Comparison of ENCODE assay signal across 8 cellular contexts in genomic region chr19:39996218-39996810, GRCh38. TPM values are rescaled to one million over a fixed set of nuclear protein-coding genes. Genes with fewer than 3 reads are reported as not detected.
DNase-seq lines count a peak whose midpoint lies in the region; ATAC-seq and TF ChIP-seq lines count a peak whose summit lies in the region.

No MANE protein-coding gene starts in this region.

- peak overlapping the region; percentile 69 to 72 for H3K4me3 ChIP-seq in ascending aorta
- H3K4me3 ChIP-seq in hepatocyte, result peak overlapping the region; percentile 67
- H3K4me3 ChIP-seq in sigmoid colon, result peak overlapping the region; percentile 56 to 80 (median 65)

- H3K9me3 ChIP-seq in ascending aorta, result peaks cover 0 to 4% of the 10 kb centered on the region in 2 donors
- H3K9me3 ChIP-seq in hepatocyte (ENCODE audit: low read depth), result no peaks in the 10 kb centered on the region
- no peaks in the 10 kb centered on the region for H3K9me3 ChIP-seq in sigmoid colon

- ATAC-seq in HG02885 (IDR thresholded peaks at IDR 0.05; ENCODE audit: poor library complexity, unreplicated experiment), result peak; percentile 29

- H3K4me1 ChIP-seq in ascending aorta (peaks cover 0 to 10% of the 10 kb centered on the region in 2 donors), hepatocyte (ENCODE audit: insufficient read depth) (peaks cover 8% of the 10 kb centered on the region), sigmoid colon (peaks cover 0 to 22% (median 13%) of the 10 kb centered on the region in 4 donors)

- no peak for TF ChIP-seq POLR2A in sigmoid colon (IDR thresholded peaks at IDR 0.05)

- 10% methylated on average over 19 of the region's 19 CpGs for WGBS in hepatocyte (ENCODE audit: low lambda C conversion rate, missing lambda C conversion rate)
- WGBS in sigmoid colon, 2 donors, result 9% methylated on average over 19 of the region's 19 CpGs

- H2AFZ ChIP-seq in hepatocyte, result peak overlapping the region; percentile 98

- intact Hi-C loops in ascending aorta (cut with DNase I), result loop anchor here (1.0 to 10.0 kb wide), 5 partner anchors 25 to 462 kb away; partner anchors contain the start of genes EID2B, MAP3K10, PSMC4 and ZNF780A
- intact Hi-C loops in sigmoid colon (cut with DNase I), result loop anchor here (5.0 to 10.0 kb wide), 2 partner anchors 88 to 149 kb away; partner anchors contain the start of gene FBL

- H3K4me2 ChIP-seq in hepatocyte, result peak overlapping the region; percentile 83

- TF ChIP-seq EP300 in sigmoid colon (IDR thresholded peaks at IDR 0.05), result no peak

- peak; percentile 25 to 29 for DNase-seq in stimulated activated CD4-positive, alpha-beta T cell treated with anti-CD3 and anti-CD28 coated beads, Interleukin-15, amount 100 ng/mL, for 48 hours (ENCODE audit: low read depth in 2 of 2)
- DNase-seq in stimulated activated CD4-positive, alpha-beta T cell treated with anti-CD3 and anti-CD28 coated beads, Interleukin-4, amount 100 ng/mL, for 4 hours, result no peak
- DNase-seq in NCI-H748 treated with DMSO at 0.1 percent for 48 hours (lab: John Stamatoyannopoulos, UW), result peak; percentile 84
- peak in 1 of 2 donors; percentile 70 for DNase-seq in ascending aorta (ENCODE audit: low spot score in 2 of 2)
- DNase-seq in hepatocyte (ENCODE audit: low spot score), result peak; percentile 31
- DNase-seq in sigmoid colon, result no peak
- DNase-seq in NCI-H446 treated with DMSO at 0.1 percent for 48 hours (lab: John Stamatoyannopoulos, UW), result no peak

- H3K9me2 ChIP-seq in hepatocyte (replicated peaks; ENCODE audit: insufficient read depth), result no peaks in the 10 kb centered on the region

- H3K27ac ChIP-seq in ascending aorta (peak overlapping the region; percentile 91 to 92), hepatocyte (peak overlapping the region; percentile 88), sigmoid colon (peak overlapping the region; percentile 83 to 87 (median 86))

- H3K36me3 ChIP-seq in ascending aorta, result no peaks in the 10 kb centered on the region
- H3K36me3 ChIP-seq in hepatocyte (replicated peaks; ENCODE audit: insufficient read depth, low read depth), result no peaks in the 10 kb centered on the region
- peaks cover 0 to 13% (median 0%) of the 10 kb centered on the region in 4 donors for H3K36me3 ChIP-seq in sigmoid colon

- no peak for TF ChIP-seq CTCF in ascending aorta (IDR thresholded peaks at IDR 0.05)
- TF ChIP-seq CTCF in hepatocyte (IDR thresholded peaks at IDR 0.05; ENCODE audit: poor library complexity), result no peak
- TF ChIP-seq CTCF in sigmoid colon (IDR thresholded peaks at IDR 0.05), result no peak

- no peaks in the 10 kb centered on the region for H3K27me3 ChIP-seq in ascending aorta
- no peaks in the 10 kb centered on the region for H3K27me3 ChIP-seq in hepatocyte
- H3K27me3 ChIP-seq in sigmoid colon, result no peaks in the 10 kb centered on the region

- no peaks in the 10 kb centered on the region for H4K20me1 ChIP-seq in hepatocyte (ENCODE audit: insufficient read depth, poor library complexity, severe bottlenecking)

- peaks cover 34% of the 10 kb centered on the region for H3K79me2 ChIP-seq in hepatocyte

RNA-seq across cellular contexts. Expression of gene ZNF546, which starts 0.5 kb away (rescaled TPM):
- 3.0 TPM for total RNA-seq in ascending aorta
- total RNA-seq in hepatocyte, result 1.6 and 1.8 TPM in 2 replicates
- 1.1 and 1.7 TPM in 2 replicates for polyA plus RNA-seq in hepatocyte
- 10 to 100 TPM in 1 of 4 donors, 1 to 10 TPM in 3; 6.0 to 12.8 (median 8.3) TPM for total RNA-seq in sigmoid colon
- 1 to 10 TPM in 2 of 3 donors, under 1 TPM in 1; 0.69 to 2.1 (median 1.2) TPM for polyA plus RNA-seq in sigmoid colon

RNA-seq across cellular contexts. Expression of gene PSMC4, which starts 25.3 kb away (rescaled TPM):
- total RNA-seq in ascending aorta, result 122 TPM
- total RNA-seq in hepatocyte, result 81.5 and 85.4 TPM in 2 replicates
- polyA plus RNA-seq in hepatocyte, result 94.7 and 99.3 TPM in 2 replicates
- 10 to 100 TPM; 60.1 to 86.9 (median 71.8) TPM for total RNA-seq in sigmoid colon
- 10 to 100 TPM; 52.9 to 95.7 (median 79.3) TPM for polyA plus RNA-seq in sigmoid colon

RNA-seq across cellular contexts. Expression of gene ZNF780B, which starts 59.7 kb away (rescaled TPM):
- total RNA-seq in ascending aorta (15.6 TPM), hepatocyte (11.5 and 13.4 TPM in 2 replicates), sigmoid colon (10 to 100 TPM; 16.0 to 30.7 (median 22.7) TPM)
- polyA plus RNA-seq in hepatocyte (3.1 and 4.7 TPM in 2 replicates), sigmoid colon (1 to 10 TPM in 2 of 3 donors, under 1 TPM in 1; 0.69 to 7.5 (median 3.0) TPM)

Comparison
In these comparisons a context has a peak if more than half of its experiments do, and no peak if none do; other contexts are left out.
1. DNase-seq: peak in stimulated activated CD4-positive, alpha-beta T cell treated with anti-CD3 and anti-CD28 coated beads, Interleukin-15, amount 100 ng/mL, for 48 hours (2 of 2), NCI-H748 treated with DMSO at 0.1 percent for 48 hours (single experiment) and hepatocyte (single experiment); none in stimulated activated CD4-positive, alpha-beta T cell treated with anti-CD3 and anti-CD28 coated beads, Interleukin-4, amount 100 ng/mL, for 4 hours (0 of 2), sigmoid colon (single experiment) and NCI-H446 treated with DMSO at 0.1 percent for 48 hours (single experiment).
2. Peak in every context shown above with its lines, with median percentiles within 50 percentile points of each other: H3K27ac ChIP-seq and H3K4me3 ChIP-seq.